In the genomic region with DNA sequence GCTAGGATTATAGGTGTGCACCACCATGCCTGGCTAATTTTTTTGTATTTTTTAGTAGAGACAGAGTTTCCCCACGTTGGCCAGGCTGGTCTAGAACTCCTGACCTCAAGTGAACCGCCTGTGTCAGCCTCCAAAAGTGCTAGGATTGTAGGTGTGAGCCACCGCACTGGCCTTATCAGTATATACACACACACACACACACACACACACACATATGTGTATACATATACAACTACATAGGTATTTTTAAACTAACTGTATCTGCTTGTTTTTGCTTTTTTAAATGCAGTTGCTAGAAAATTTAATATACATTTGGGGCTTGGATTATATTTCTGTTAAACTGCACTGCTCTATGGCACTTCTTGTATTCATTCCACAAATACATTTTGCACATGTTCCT, we compare ENCODE assay signal across 25 cellular contexts. TPM values are rescaled to one million over a fixed set of nuclear protein-coding genes. Genes with fewer than 3 reads are reported as not detected.
DNase-seq lines count a peak whose midpoint lies in the region; ATAC-seq lines count a peak whose summit lies in the region.
"Had no signal": no experiment of that assay in that cellular context is flagged by ENCODE, and none has a peak within 500 bp of the region (broad histone marks: within the 10 kb centered on the region; RNA-seq: fewer than 3 reads in every experiment).

No MANE protein-coding gene starts in this region.

- peaks cover 31 to 84% (median 62%) of the 10 kb centered on the region in 4 donors for H3K4me1 Mint-ChIP-seq in CD4-positive, CD25-positive, alpha-beta regulatory T cell
- peaks cover 65% of the 10 kb centered on the region for H3K4me1 Mint-ChIP-seq in activated CD4-positive, alpha-beta memory T cell treated with anti-CD3 and anti-CD28 coated beads for 36 hours (ENCODE audit: low read depth)
- peaks cover 41 to 70% of the 10 kb centered on the region in 2 donors for H3K4me1 Mint-ChIP-seq in effector memory CD8-positive, alpha-beta T cell (ENCODE audit: low read depth in 2 of 2)

- ATAC-seq in CD4-positive, CD25-positive, alpha-beta regulatory T cell (ENCODE audit: low read depth in 2 of 2) = no peak
- ATAC-seq in effector memory CD8-positive, alpha-beta T cell (replicated peaks) = no peak
- ATAC-seq in HG03039 (IDR thresholded peaks at IDR 0.05; ENCODE audit: unreplicated experiment) = no peak
- no peak for ATAC-seq in GM21528 (IDR thresholded peaks at IDR 0.05; ENCODE audit: low FRiP score, unreplicated experiment)
- ATAC-seq: GM12878; left cardiac atrium; stimulated activated naive CD8-positive, alpha-beta T cell treated with anti-CD3 and anti-CD28 coated beads, Interleukin-15, amount 100 ng/mL, for 72 hours had no signal

- no peaks in the 10 kb centered on the region for H4K20me1 ChIP-seq in BLaER1

- peak overlapping the region; percentile 85 to 99 (median 98) for H3K4me3 Mint-ChIP-seq in CD4-positive, CD25-positive, alpha-beta regulatory T cell
- H3K4me3 Mint-ChIP-seq in activated CD4-positive, alpha-beta memory T cell treated with anti-CD3 and anti-CD28 coated beads for 36 hours = no peak overlapping the region
- peak overlapping the region; percentile 15 to 85 for H3K4me3 Mint-ChIP-seq in effector memory CD8-positive, alpha-beta T cell
- H3K4me3 Mint-ChIP-seq: memory B cell had no signal

- H3K4me3 ChIP-seq in BLaER1 = no peak overlapping the region
- peak overlapping the region; percentile 96 for H3K4me3 ChIP-seq in CD4-positive, CD25-positive, alpha-beta regulatory T cell (ENCODE audit: low read depth, low read length)
- H3K4me3 ChIP-seq: cardiac muscle cell, GM12878, spleen, tibial artery had no signal

- peak overlapping the region; percentile 91 for H3K4me2 ChIP-seq in BLaER1

- H3K36me3 Mint-ChIP-seq in CD4-positive, CD25-positive, alpha-beta regulatory T cell = peaks cover 22% of the 10 kb centered on the region
- H3K36me3 Mint-ChIP-seq in activated CD4-positive, alpha-beta memory T cell treated with anti-CD3 and anti-CD28 coated beads for 36 hours = peaks cover 23% of the 10 kb centered on the region
- peaks cover 17% of the 10 kb centered on the region for H3K36me3 Mint-ChIP-seq in effector memory CD8-positive, alpha-beta T cell (ENCODE audit: insufficient read depth)

- H3K9ac ChIP-seq in BLaER1 = no peak overlapping the region

- H3K27me3 ChIP-seq in BLaER1 = no peaks in the 10 kb centered on the region
- H3K27me3 ChIP-seq in CD4-positive, CD25-positive, alpha-beta regulatory T cell (ENCODE audit: control insufficient read depth, insufficient read depth, low read length) = no peaks in the 10 kb centered on the region
- H3K27me3 ChIP-seq: cardiac muscle cell, spleen, tibial artery had no signal

- peaks cover 9% of the 10 kb centered on the region; the same call in 1 of the 2 replicates for H3K36me3 ChIP-seq in BLaER1
- peaks cover 3% of the 10 kb centered on the region for H3K36me3 ChIP-seq in CD4-positive, CD25-positive, alpha-beta regulatory T cell (ENCODE audit: control insufficient read depth, insufficient read depth, low read length)

- no peaks in the 10 kb centered on the region for H3K9me3 ChIP-seq in BLaER1
- no peaks in the 10 kb centered on the region for H3K9me3 ChIP-seq in CD4-positive, CD25-positive, alpha-beta regulatory T cell (ENCODE audit: control insufficient read depth in 2 of 2, low read length in 2 of 2)
- H3K9me3 ChIP-seq: spleen, tibial artery had no signal

- peak overlapping the region in 2 of 3 donors; percentile 87 to 91 for H3K27ac Mint-ChIP-seq in CD4-positive, CD25-positive, alpha-beta regulatory T cell
- H3K27ac Mint-ChIP-seq in activated CD4-positive, alpha-beta memory T cell treated with anti-CD3 and anti-CD28 coated beads for 36 hours = peak overlapping the region; percentile 54
- H3K27ac Mint-ChIP-seq in effector memory CD8-positive, alpha-beta T cell = peak overlapping the region; percentile 23 to 76
- H3K27ac Mint-ChIP-seq: memory B cell had no signal

- H3K27ac ChIP-seq in BLaER1 = no peak overlapping the region
- H3K27ac ChIP-seq in CD4-positive, CD25-positive, alpha-beta regulatory T cell (ENCODE audit: insufficient read depth, low read length, poor library complexity, severe bottlenecking) = peak overlapping the region; percentile 85
- H3K27ac ChIP-seq: cardiac muscle cell, tibial artery had no signal

- peaks cover 78% of the 10 kb centered on the region for H3K4me1 ChIP-seq in BLaER1
- peaks cover 89% of the 10 kb centered on the region for H3K4me1 ChIP-seq in CD4-positive, CD25-positive, alpha-beta regulatory T cell (ENCODE audit: control insufficient read depth, insufficient read depth, low read length, poor library complexity, severe bottlenecking)

- H3K9me3 Mint-ChIP-seq in CD4-positive, CD25-positive, alpha-beta regulatory T cell = no peaks in the 10 kb centered on the region
- no peaks in the 10 kb centered on the region for H3K9me3 Mint-ChIP-seq in activated CD4-positive, alpha-beta memory T cell treated with anti-CD3 and anti-CD28 coated beads for 36 hours
- no peaks in the 10 kb centered on the region for H3K9me3 Mint-ChIP-seq in effector memory CD8-positive, alpha-beta T cell
- H3K9me3 Mint-ChIP-seq: memory B cell; stimulated activated naive CD8-positive, alpha-beta T cell treated with anti-CD3 and anti-CD28 coated beads, Interleukin-15, amount 100 ng/mL, for 72 hours had no signal

- no peak for DNase-seq in CD4-positive, CD25-positive, alpha-beta regulatory T cell
- DNase-seq in activated CD4-positive, alpha-beta memory T cell treated with anti-CD3 and anti-CD28 coated beads for 36 hours = no peak
- DNase-seq in effector memory CD8-positive, alpha-beta T cell = no peak
- DNase-seq in iPS-NIHi7 (ENCODE audit: extremely low spot score) = no peak
- DNase-seq: activated CD4-positive, alpha-beta T cell treated with anti-CD3 and anti-CD28 coated beads, Interleukin-2, amount 50 U/mL, for 48 hours; amygdala; COR-L47; dermis blood vessel endothelial cell; DMS79 treated with DMSO at 0.1 percent for 48 hours; left cardiac atrium; NCI-H1105; NCI-H2081; NCI-H345; Right ventricle myocardium superior; spleen; stimulated activated CD4-positive, alpha-beta T cell treated with anti-CD3 and anti-CD28 coated beads, Interleukin-4, amount 100 ng/mL, for 24 hours; stimulated activated naive CD8-positive, alpha-beta T cell treated with anti-CD3 and anti-CD28 coated beads, Interleukin-15, amount 100 ng/mL, for 72 hours; tibial artery had no signal

- H3K27me3 Mint-ChIP-seq in CD4-positive, CD25-positive, alpha-beta regulatory T cell = no peaks in the 10 kb centered on the region
- no peaks in the 10 kb centered on the region for H3K27me3 Mint-ChIP-seq in activated CD4-positive, alpha-beta memory T cell treated with anti-CD3 and anti-CD28 coated beads for 36 hours
- H3K27me3 Mint-ChIP-seq in effector memory CD8-positive, alpha-beta T cell = no peaks in the 10 kb centered on the region
- H3K27me3 Mint-ChIP-seq: memory B cell; stimulated activated naive CD8-positive, alpha-beta T cell treated with anti-CD3 and anti-CD28 coated beads, Interleukin-15, amount 100 ng/mL, for 72 hours had no signal

- POLR2A ChIA-PET in activated CD4-positive, alpha-beta memory T cell treated with anti-CD3 and anti-CD28 coated beads for 36 hours (lab: Charles Lee) = no interaction called here

- CTCF ChIA-PET in activated CD4-positive, alpha-beta memory T cell treated with anti-CD3 and anti-CD28 coated beads for 36 hours (lab: Charles Lee) = no interaction called here

- intact Hi-C loops in activated CD4-positive, alpha-beta memory T cell treated with anti-CD3 and anti-CD28 coated beads for 36 hours (cut with micrococcal nuclease) = no loop called here

RNA-seq across cellular contexts. Expression of gene CARD8, which starts 3.1 kb away (rescaled TPM):
- 179 TPM for total RNA-seq in CD4-positive, CD25-positive, alpha-beta regulatory T cell
- 100 to 1,000 TPM in 1 of 4 donors, 10 to 100 TPM in 3; 85.9 to 107 (median 91.7) TPM for polyA plus RNA-seq in CD4-positive, CD25-positive, alpha-beta regulatory T cell
- total RNA-seq in activated CD4-positive, alpha-beta memory T cell treated with anti-CD3 and anti-CD28 coated beads for 36 hours = 100 to 1,000 TPM; 152 TPM

RNA-seq across cellular contexts. Expression of gene ZNF114, which starts 17.3 kb away (rescaled TPM):
- not detected for total RNA-seq in CD4-positive, CD25-positive, alpha-beta regulatory T cell
- not detected for polyA plus RNA-seq in CD4-positive, CD25-positive, alpha-beta regulatory T cell
- total RNA-seq in activated CD4-positive, alpha-beta memory T cell treated with anti-CD3 and anti-CD28 coated beads for 36 hours = under 1 TPM; 0.29 to 0.31 TPM
- total RNA-seq: myocyte had no signal
